8 cellular contexts compared by ENCODE assay signal in genomic region chr9:84397151-84397728, GRCh38. TPM values are rescaled to one million over a fixed set of nuclear protein-coding genes. Genes with fewer than 3 reads are reported as not detected.
DNase-seq lines count a peak whose midpoint lies in the region; ATAC-seq, FAIRE-seq and TF ChIP-seq lines count a peak whose summit lies in the region.

No MANE protein-coding gene starts in this region.

- no peak for FAIRE-seq in pancreas (lab: Jason Lieb, UNC)

- H3K27me3 ChIP-seq in pancreas = no peaks in the 10 kb centered on the region
- H3K27me3 ChIP-seq in transverse colon = peaks cover 4% of the 10 kb centered on the region

- intact Hi-C loops in pancreas (cut with DNase I) = loop anchor here in 1 of 3 donors (10.0 kb wide), 1 partner anchor 858 kb away; no protein-coding TSS in a partner anchor
- intact Hi-C loops in transverse colon (cut with DNase I; ENCODE audit: low total_unique reads) = loop anchor here (10.0 kb wide), 1 partner anchor 1218 kb away; no protein-coding TSS in a partner anchor

- TF ChIP-seq EP300 in transverse colon (IDR thresholded peaks at IDR 0.05; ENCODE audit: low read depth) = no peak

- H3K9me3 ChIP-seq in pancreas (no peaks in the 10 kb centered on the region), transverse colon (no peaks in the 10 kb centered on the region)

- H3K4me1 ChIP-seq in pancreas (no peaks in the 10 kb centered on the region), transverse colon (peaks cover 0 to 3% (median 0%) of the 10 kb centered on the region in 4 donors)

- no peak overlapping the region for H3K4me3 ChIP-seq in pancreas
- H3K4me3 ChIP-seq in transverse colon = no peak overlapping the region

- 39 to 45% methylated on average over 13 of the region's 13 CpGs for WGBS in pancreas, 2 donors
- 0 to 52% methylated on average over 4 to 13 of the region's 13 CpGs for WGBS in transverse colon (ENCODE audit: low coverage in 1 of 2), 2 donors

- peak; percentile 65 for DNase-seq in COR-L47 (lab: John Stamatoyannopoulos, UW)
- peak; percentile 71 to 77 for DNase-seq in Kasumi-1 (lab: John Stamatoyannopoulos, UW)
- DNase-seq in SHP77 treated with DMSO at 0.1 percent for 48 hours (lab: John Stamatoyannopoulos, UW) = peak; percentile 1
- DNase-seq in activated naive CD4-positive, alpha-beta T cell treated with Interleukin-2 at 50 U/mL for 16 hours = peak; percentile 64
- peak; percentile 57 for DNase-seq in glomerular endothelial cell (ENCODE audit: extremely low read depth, low read depth, low spot score)
- peak; percentile 43 to 81 (median 74) for DNase-seq in pancreas
- DNase-seq in transverse colon = peak; percentile 76

- H3K27ac ChIP-seq in pancreas (no peak overlapping the region), transverse colon (no peak overlapping the region)

- TF ChIP-seq CTCF in pancreas (IDR thresholded peaks at IDR 0.05) = peak; percentile 94 to 96 (median 94)
- peak; percentile 88 to 96 (median 92) for TF ChIP-seq CTCF in transverse colon (IDR thresholded peaks at IDR 0.05)

- no peak for TF ChIP-seq POLR2A in transverse colon (IDR thresholded peaks at IDR 0.05)

- H3K36me3 ChIP-seq in pancreas = no peaks in the 10 kb centered on the region
- no peaks in the 10 kb centered on the region for H3K36me3 ChIP-seq in transverse colon

- ATAC-seq in GM21381 (IDR thresholded peaks at IDR 0.05; ENCODE audit: unreplicated experiment) (peak; percentile 68), pancreas (peak; percentile 81 to 97 (median 94))

- in situ Hi-C loops in transverse colon (cut with MboI; ENCODE audit: low pct_ligation_motif_present in 1 of 4, low pct_unique_long_range_greater_than_20kb in 1 of 4, low sequenced_read_pairs in 3 of 4) = loop anchor here in 3 of 4 donors (5.0 to 25.0 kb wide), 5 partner anchors 390 to 1215 kb away; no protein-coding TSS in a partner anchor

RNA-seq across cellular contexts. Expression of gene SLC28A3, which starts 56.7 kb away (rescaled TPM):
- total RNA-seq in glomerular endothelial cell = under 0.01 TPM in 2 replicates
- total RNA-seq in pancreas = 10 to 100 TPM in 2 of 6 donors, 1 to 10 TPM in 4; 5.7 to 17.2 (median 7.9) TPM
- polyA plus RNA-seq in pancreas = 10 to 100 TPM in 1 of 2 donors, 1 to 10 TPM in 1; 6.8 to 10.4 TPM
- total RNA-seq in transverse colon = 1 to 10 TPM in 1 of 4 donors, under 1 TPM in 2, not detected in 1; 0.16 to 1.2 (median 0.41) TPM

Comparison
In these comparisons a context has a peak if more than half of its experiments do, and no peak if none do; other contexts are left out.
1. DNase-seq: peak in every context shown above with its lines; median percentile 76 in transverse colon; 74 in Kasumi-1; 74 in pancreas; 65 in COR-L47; 64 in activated naive CD4-positive, alpha-beta T cell treated with Interleukin-2 at 50 U/mL for 16 hours; 57 in glomerular endothelial cell; 1 in SHP77 treated with DMSO at 0.1 percent for 48 hours.